ENCODE assay signal across 25 cellular contexts in genomic region chr17:82353484-82353883, GRCh38. TPM values are rescaled to one million over a fixed set of nuclear protein-coding genes. Genes with fewer than 3 reads are reported as not detected.
"Had no signal": no experiment of that assay in that cellular context is flagged by ENCODE, and none has a peak within 500 bp of the region (broad histone marks: within the 10 kb centered on the region; RNA-seq: fewer than 3 reads in every experiment).

No MANE protein-coding gene starts in this region.

- H3K36me3 ChIP-seq: esophagus squamous epithelium, gastrocnemius medialis, pancreas, tibial artery had no signal

- H3K9me3 ChIP-seq: esophagus squamous epithelium, gastrocnemius medialis, pancreas, psoas muscle, tibial artery had no signal

- H3K4me1 ChIP-seq: gastrocnemius medialis, psoas muscle had no signal

- H3K4me3 ChIP-seq: esophagus squamous epithelium, gastrocnemius medialis, pancreas, psoas muscle, tibial artery had no signal

- DNase-seq: activated CD4-positive, alpha-beta T cell treated with anti-CD3 and anti-CD28 coated beads, Interleukin-2, amount 10 ng/mL, durations not matched to agents 24 days and 14 days; activated CD4-positive, CD25-positive, alpha-beta regulatory T cell; activated CD8-positive, alpha-beta memory T cell treated with anti-CD3 and anti-CD28 coated beads, Interleukin-2, amount 10 ng/mL, durations not matched to agents 7 days and 5 days; activated CD8-positive, alpha-beta T cell treated with anti-CD3 and anti-CD28 coated beads for 36 hours; activated effector memory CD4-positive, alpha-beta T cell treated with anti-CD3 and anti-CD28 coated beads, Interleukin-2, amount 50 U/mL, for 16 hours; activated naive CD4-positive, alpha-beta T cell treated with anti-CD3 and anti-CD28 coated beads, Interleukin-2, amount 10 ng/mL, durations not matched to agents 7 days and 5 days; activated T-cell treated with anti-CD3 and anti-CD28 coated beads for 4 hours; amygdala; cortex of kidney; endodermal cell; esophagus squamous epithelium; gastrocnemius medialis; head of caudate nucleus; hypothalamus; left ventricle myocardium superior; midbrain; natural killer cell; stimulated activated CD4-positive, alpha-beta T cell treated with anti-CD3 and anti-CD28 coated beads, Interleukin-4, amount 100 ng/mL, for 4 hours; stimulated activated naive CD8-positive, alpha-beta T cell treated with anti-CD3 and anti-CD28 coated beads, Interleukin-15, amount 100 ng/mL, for 72 hours; tibial artery had no signal

- H3K27ac ChIP-seq: esophagus squamous epithelium, gastrocnemius medialis, pancreas, psoas muscle, tibial artery had no signal

- H3K27me3 ChIP-seq: pancreas had no signal

RNA-seq across cellular contexts. Expression of gene TEX19, which starts 5.6 kb away (rescaled TPM):
- total RNA-seq: activated CD8-positive, alpha-beta T cell treated with anti-CD3 and anti-CD28 coated beads for 36 hours; bronchial epithelial cell; esophagus squamous epithelium; left ventricle myocardium superior; natural killer cell; pancreas; right cardiac atrium; ureter had no signal

RNA-seq across cellular contexts. Expression of gene UTS2R, which starts 18.1 kb away (rescaled TPM):
- total RNA-seq: activated CD8-positive, alpha-beta T cell treated with anti-CD3 and anti-CD28 coated beads for 36 hours; bronchial epithelial cell; esophagus squamous epithelium; gastrocnemius medialis; ureter had no signal

RNA-seq across cellular contexts. Expression of gene SECTM1, which starts 19.9 kb away (rescaled TPM):
- total RNA-seq: endodermal cell had no signal

RNA-seq across cellular contexts. Expression of gene CD7, which starts 36.1 kb away (rescaled TPM):
- total RNA-seq: bronchial epithelial cell had no signal
